Comparison of ENCODE assay signal across 1 cellular context in the genomic region with DNA sequence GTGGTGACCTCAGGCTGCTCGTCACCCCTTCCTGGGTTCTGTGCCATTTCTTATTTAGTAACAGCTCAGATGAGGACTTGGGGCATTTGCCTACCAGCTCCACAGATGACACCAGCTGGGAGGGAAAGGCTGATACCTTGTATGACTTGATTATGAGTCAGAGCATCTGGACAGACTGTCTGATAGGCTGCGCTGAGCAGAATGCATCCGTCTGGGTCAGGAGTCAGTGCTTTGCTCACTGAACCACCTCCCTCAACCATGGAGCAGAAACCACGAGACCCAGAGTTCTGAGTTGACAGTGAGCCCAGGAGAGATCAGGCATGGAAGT.
A peak's percentile ranks its signal among the peaks of the same experiment; 100 is the strongest.
TF ChIP-seq lines count a peak whose summit lies in the region.

No MANE protein-coding gene starts in this region.

TF ChIP-seq in HepG2, 621 proteins besides CTCF, POLR2A, EP300 and RAD21 (continued from another document):
- TF ChIP-seq, protein P1, sequence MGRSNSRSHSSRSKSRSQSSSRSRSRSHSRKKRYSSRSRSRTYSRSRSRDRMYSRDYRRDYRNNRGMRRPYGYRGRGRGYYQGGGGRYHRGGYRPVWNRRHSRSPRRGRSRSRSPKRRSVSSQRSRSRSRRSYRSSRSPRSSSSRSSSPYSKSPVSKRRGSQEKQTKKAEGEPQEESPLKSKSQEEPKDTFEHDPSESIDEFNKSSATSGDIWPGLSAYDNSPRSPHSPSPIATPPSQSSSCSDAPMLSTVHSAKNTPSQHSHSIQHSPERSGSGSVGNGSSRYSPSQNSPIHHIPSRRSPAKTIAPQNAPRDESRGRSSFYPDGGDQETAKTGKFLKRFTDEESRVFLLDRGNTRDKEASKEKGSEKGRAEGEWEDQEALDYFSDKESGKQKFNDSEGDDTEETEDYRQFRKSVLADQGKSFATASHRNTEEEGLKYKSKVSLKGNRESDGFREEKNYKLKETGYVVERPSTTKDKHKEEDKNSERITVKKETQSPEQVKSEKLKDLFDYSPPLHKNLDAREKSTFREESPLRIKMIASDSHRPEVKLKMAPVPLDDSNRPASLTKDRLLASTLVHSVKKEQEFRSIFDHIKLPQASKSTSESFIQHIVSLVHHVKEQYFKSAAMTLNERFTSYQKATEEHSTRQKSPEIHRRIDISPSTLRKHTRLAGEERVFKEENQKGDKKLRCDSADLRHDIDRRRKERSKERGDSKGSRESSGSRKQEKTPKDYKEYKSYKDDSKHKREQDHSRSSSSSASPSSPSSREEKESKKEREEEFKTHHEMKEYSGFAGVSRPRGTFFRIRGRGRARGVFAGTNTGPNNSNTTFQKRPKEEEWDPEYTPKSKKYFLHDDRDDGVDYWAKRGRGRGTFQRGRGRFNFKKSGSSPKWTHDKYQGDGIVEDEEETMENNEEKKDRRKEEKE (IDR thresholded peaks at IDR 0.05) = no peak
- TF ChIP-seq, protein P2, sequence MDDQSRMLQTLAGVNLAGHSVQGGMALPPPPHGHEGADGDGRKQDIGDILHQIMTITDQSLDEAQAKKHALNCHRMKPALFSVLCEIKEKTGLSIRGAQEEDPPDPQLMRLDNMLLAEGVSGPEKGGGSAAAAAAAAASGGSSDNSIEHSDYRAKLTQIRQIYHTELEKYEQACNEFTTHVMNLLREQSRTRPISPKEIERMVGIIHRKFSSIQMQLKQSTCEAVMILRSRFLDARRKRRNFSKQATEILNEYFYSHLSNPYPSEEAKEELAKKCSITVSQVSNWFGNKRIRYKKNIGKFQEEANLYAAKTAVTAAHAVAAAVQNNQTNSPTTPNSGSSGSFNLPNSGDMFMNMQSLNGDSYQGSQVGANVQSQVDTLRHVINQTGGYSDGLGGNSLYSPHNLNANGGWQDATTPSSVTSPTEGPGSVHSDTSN (CRISPR knock-in tag; IDR thresholded peaks at IDR 0.05; ENCODE audit: borderline replicate concordance) = no peak
- TF ChIP-seq FOSL2 (CRISPR knock-in tag; IDR thresholded peaks at IDR 0.05) (peak; percentile 35; the same call in 1 of the 2 replicates), ZMYM4 (CRISPR knock-in tag; IDR thresholded peaks at IDR 0.05) (no peak)
